8 cellular contexts compared by ENCODE assay signal in genomic region chr3:169846458-169847193, GRCh38. TPM values are rescaled to one million over a fixed set of nuclear protein-coding genes. Genes with fewer than 3 reads are reported as not detected.
DNase-seq lines count a peak whose midpoint lies in the region; ATAC-seq and TF ChIP-seq lines count a peak whose summit lies in the region.

No MANE protein-coding gene starts in this region.

- intact Hi-C loops in left colon (cut with DNase I, micrococcal nuclease): no loop called here

- H3K4me1 ChIP-seq in OCI-LY3 (ENCODE audit: low read length): peaks cover 24% of the 10 kb centered on the region

- no peak overlapping the region for H3K9ac ChIP-seq in OCI-LY3 (ENCODE audit: low read length)

- DNase-seq in myocyte (ENCODE audit: low read depth) (peak; percentile 19), cerebellum (ENCODE audit: low spot score) (no peak), NCI-H510A treated with DMSO at 0.1 percent for 48 hours (lab: John Stamatoyannopoulos, UW) (no peak), left colon (no peak)
- no peak for DNase-seq in stimulated activated CD4-positive, alpha-beta T cell treated with anti-CD3 and anti-CD28 coated beads, Interleukin-1b, Interleukin-23, amount 100 ng/mL, for 48 hours

- no peaks in the 10 kb centered on the region for H3K36me3 ChIP-seq in OCI-LY3 (replicated peaks; ENCODE audit: low read depth, low read length)

- H2AFZ ChIP-seq in OCI-LY3 (ENCODE audit: low read depth, low read length): no peak overlapping the region

- TF ChIP-seq CTCF in OCI-LY3 (IDR thresholded peaks at IDR 0.05; ENCODE audit: low read depth, low read length): no peak

- H3K27me3 ChIP-seq in OCI-LY3 (ENCODE audit: low read depth, low read length): peaks cover 64% of the 10 kb centered on the region

- H3K79me2 ChIP-seq in OCI-LY3 (ENCODE audit: low read length): no peaks in the 10 kb centered on the region

- peak overlapping the region; percentile 63 for H3K4me3 ChIP-seq in OCI-LY3 (ENCODE audit: low read length)

- ATAC-seq in GM18511 (IDR thresholded peaks at IDR 0.05; ENCODE audit: unreplicated experiment) (peak; percentile 97), HG02623 (IDR thresholded peaks at IDR 0.05; ENCODE audit: unreplicated experiment) (peak; percentile 99), left colon (no peak)

- H3K27ac ChIP-seq in OCI-LY3 (ENCODE audit: low read length): no peak overlapping the region

- H3K4me2 ChIP-seq in OCI-LY3 (ENCODE audit: low read length): peak overlapping the region; percentile 94

- no peaks in the 10 kb centered on the region for H4K20me1 ChIP-seq in OCI-LY3 (ENCODE audit: insufficient read depth, low read length)

- H3K9me3 ChIP-seq in OCI-LY3 (ENCODE audit: insufficient read depth, low read length): no peaks in the 10 kb centered on the region

RNA-seq across cellular contexts. Expression of gene LRRC31, which starts 23.1 kb away (rescaled TPM):
- total RNA-seq in myocyte (not detected in 2 replicates), cerebellum (not detected), left colon (10 to 100 TPM; 38.5 to 62.9 TPM)
- not detected for polyA plus RNA-seq in myocyte (2012)

RNA-seq across cellular contexts. Expression of gene LRRC34, which starts 33.9 kb away (rescaled TPM):
- 1.3 and 1.8 TPM in 2 replicates for total RNA-seq in myocyte
- 1.0 TPM for polyA plus RNA-seq in myocyte (2012)
- total RNA-seq in cerebellum: 21.1 TPM
- under 1 TPM; 0.24 to 0.39 TPM for total RNA-seq in left colon

RNA-seq across cellular contexts. Expression of gene LRRIQ4, which starts 34.0 kb away (rescaled TPM):
- total RNA-seq in myocyte: not detected in 2 replicates
- polyA plus RNA-seq in myocyte (2012): not detected
- 1.3 TPM for total RNA-seq in cerebellum
- total RNA-seq in left colon: under 1 TPM in 1 of 2 donors, not detected in 1; 0.22 TPM

Comparison
In these comparisons a context has a peak if more than half of its experiments do, and no peak if none do; other contexts are left out.
1. RNA of gene LRRC31, which starts 23.1 kb away (total RNA-seq): 38.5 to 62.9 TPM in left colon; not detected in cerebellum (single experiment) and not detected in myocyte; every median in the first group is over 10 times any median in the second.